1 cellular context compared by ENCODE assay signal in genomic region chr2:224657349-224657748, GRCh38.
TF ChIP-seq lines count a peak whose summit lies in the region.

No MANE protein-coding gene starts in this region.

TF ChIP-seq in GM12878, 131 proteins besides CTCF, POLR2A, EP300 and RAD21 (continued from another document):
- TF ChIP-seq, protein P1, sequence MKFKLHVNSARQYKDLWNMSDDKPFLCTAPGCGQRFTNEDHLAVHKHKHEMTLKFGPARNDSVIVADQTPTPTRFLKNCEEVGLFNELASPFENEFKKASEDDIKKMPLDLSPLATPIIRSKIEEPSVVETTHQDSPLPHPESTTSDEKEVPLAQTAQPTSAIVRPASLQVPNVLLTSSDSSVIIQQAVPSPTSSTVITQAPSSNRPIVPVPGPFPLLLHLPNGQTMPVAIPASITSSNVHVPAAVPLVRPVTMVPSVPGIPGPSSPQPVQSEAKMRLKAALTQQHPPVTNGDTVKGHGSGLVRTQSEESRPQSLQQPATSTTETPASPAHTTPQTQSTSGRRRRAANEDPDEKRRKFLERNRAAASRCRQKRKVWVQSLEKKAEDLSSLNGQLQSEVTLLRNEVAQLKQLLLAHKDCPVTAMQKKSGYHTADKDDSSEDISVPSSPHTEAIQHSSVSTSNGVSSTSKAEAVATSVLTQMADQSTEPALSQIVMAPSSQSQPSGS (IDR thresholded peaks at IDR 0.05; ENCODE audit: low read length), result 0 out of 2 replicates have a peak, but pooled peaks have one; percentile 19
- TF ChIP-seq FOXK2 (IDR thresholded peaks at IDR 0.05) (no peak), SPI1 (IDR thresholded peaks at IDR 0.05; ENCODE audit: borderline replicate concordance, insufficient read depth, low read depth, low read length) (peak; percentile 56; the same call in 1 of the 2 replicates), SP1 (IDR thresholded peaks at IDR 0.05; ENCODE audit: low read depth, low read length) (no peak)
- TF ChIP-seq, protein P2, sequence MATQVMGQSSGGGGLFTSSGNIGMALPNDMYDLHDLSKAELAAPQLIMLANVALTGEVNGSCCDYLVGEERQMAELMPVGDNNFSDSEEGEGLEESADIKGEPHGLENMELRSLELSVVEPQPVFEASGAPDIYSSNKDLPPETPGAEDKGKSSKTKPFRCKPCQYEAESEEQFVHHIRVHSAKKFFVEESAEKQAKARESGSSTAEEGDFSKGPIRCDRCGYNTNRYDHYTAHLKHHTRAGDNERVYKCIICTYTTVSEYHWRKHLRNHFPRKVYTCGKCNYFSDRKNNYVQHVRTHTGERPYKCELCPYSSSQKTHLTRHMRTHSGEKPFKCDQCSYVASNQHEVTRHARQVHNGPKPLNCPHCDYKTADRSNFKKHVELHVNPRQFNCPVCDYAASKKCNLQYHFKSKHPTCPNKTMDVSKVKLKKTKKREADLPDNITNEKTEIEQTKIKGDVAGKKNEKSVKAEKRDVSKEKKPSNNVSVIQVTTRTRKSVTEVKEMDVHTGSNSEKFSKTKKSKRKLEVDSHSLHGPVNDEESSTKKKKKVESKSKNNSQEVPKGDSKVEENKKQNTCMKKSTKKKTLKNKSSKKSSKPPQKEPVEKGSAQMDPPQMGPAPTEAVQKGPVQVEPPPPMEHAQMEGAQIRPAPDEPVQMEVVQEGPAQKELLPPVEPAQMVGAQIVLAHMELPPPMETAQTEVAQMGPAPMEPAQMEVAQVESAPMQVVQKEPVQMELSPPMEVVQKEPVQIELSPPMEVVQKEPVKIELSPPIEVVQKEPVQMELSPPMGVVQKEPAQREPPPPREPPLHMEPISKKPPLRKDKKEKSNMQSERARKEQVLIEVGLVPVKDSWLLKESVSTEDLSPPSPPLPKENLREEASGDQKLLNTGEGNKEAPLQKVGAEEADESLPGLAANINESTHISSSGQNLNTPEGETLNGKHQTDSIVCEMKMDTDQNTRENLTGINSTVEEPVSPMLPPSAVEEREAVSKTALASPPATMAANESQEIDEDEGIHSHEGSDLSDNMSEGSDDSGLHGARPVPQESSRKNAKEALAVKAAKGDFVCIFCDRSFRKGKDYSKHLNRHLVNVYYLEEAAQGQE (IDR thresholded peaks at IDR 0.05; ENCODE audit: low read depth, low read length), result no peak
